8 cellular contexts compared by ENCODE assay signal in the genomic region with DNA sequence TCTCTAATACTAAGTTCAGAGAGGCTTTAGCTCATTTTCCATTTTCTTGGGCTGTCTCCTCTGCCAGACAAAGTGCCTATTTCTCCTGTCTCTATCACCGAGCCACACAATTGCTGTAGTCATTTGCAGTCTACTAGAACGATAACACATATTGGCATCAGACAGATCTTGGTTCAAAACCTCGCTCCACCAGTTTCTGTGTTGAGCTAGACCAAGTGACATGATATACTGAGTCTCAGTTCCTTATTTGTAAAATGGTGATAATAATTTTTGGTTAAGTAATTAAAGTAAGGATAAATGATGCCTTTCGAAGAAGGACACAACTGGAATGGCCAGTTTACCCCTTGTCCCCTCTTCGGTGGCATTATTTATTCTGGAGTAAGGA. TPM values are rescaled to one million over a fixed set of nuclear protein-coding genes. Genes with fewer than 3 reads are reported as not detected.
DNase-seq lines count a peak whose midpoint lies in the region; ATAC-seq and TF ChIP-seq lines count a peak whose summit lies in the region.

No MANE protein-coding gene starts in this region.

- H3K36me3 ChIP-seq in parathyroid adenoma (ENCODE audit: control insufficient read depth, insufficient read depth, low read length), result no peaks in the 10 kb centered on the region

- no peak for TF ChIP-seq POLR2A in erythroblast (IDR thresholded peaks at IDR 0.05; ENCODE audit: low read length)

- no peak overlapping the region for H3K4me3 ChIP-seq in AG04450 (ENCODE audit: low read depth, low read length)
- H3K4me3 ChIP-seq in parathyroid adenoma (ENCODE audit: low read depth, low read length), result peak overlapping the region; percentile 93

- POLR2A ChIA-PET in AG04450 (lab: Yijun Ruan, JAX), result interaction anchor here (0.6 to 2.3 kb wide), 2 partner anchors 30 to 45 kb away, joined by 4 to 17 read pairs; no protein-coding TSS in a partner anchor

- peaks cover 14% of the 10 kb centered on the region for H3K4me1 ChIP-seq in parathyroid adenoma

- peak overlapping the region; percentile 21 for H3K27ac ChIP-seq in AG04450 (ENCODE audit: low read depth, low read length)
- peak overlapping the region; percentile 81 for H3K27ac ChIP-seq in parathyroid adenoma

- H2AFZ ChIP-seq in parathyroid adenoma, result peak overlapping the region; percentile 71

- ATAC-seq in GM19468 (IDR thresholded peaks at IDR 0.05; ENCODE audit: extremely low read depth, unreplicated experiment) (peak; percentile 2), HG03520 (IDR thresholded peaks at IDR 0.05; ENCODE audit: unreplicated experiment) (peak; percentile 17)

- peaks cover 6% of the 10 kb centered on the region for H3K27me3 Mint-ChIP-seq in chondrocyte (ENCODE audit: low read depth)

- H3K36me3 Mint-ChIP-seq in chondrocyte (ENCODE audit: low read depth), result peaks cover 2% of the 10 kb centered on the region

- TF ChIP-seq CTCF in AG04450 (IDR thresholded peaks at IDR 0.05; ENCODE audit: low read depth, low read length) (no peak), chondrocyte (IDR thresholded peaks at IDR 0.05) (no peak), parathyroid adenoma (IDR thresholded peaks at IDR 0.05) (no peak)

- no peaks in the 10 kb centered on the region for H3K9me3 Mint-ChIP-seq in chondrocyte (ENCODE audit: low read depth)

- H3K27me3 ChIP-seq in AG04450 (ENCODE audit: control insufficient read depth, insufficient read depth, low read length) (peaks cover 10% of the 10 kb centered on the region), parathyroid adenoma (ENCODE audit: control insufficient read depth, insufficient read depth, low read length) (no peaks in the 10 kb centered on the region)

- H3K79me2 ChIP-seq in parathyroid adenoma, result peaks cover 37% of the 10 kb centered on the region

- H3K9ac ChIP-seq in parathyroid adenoma, result no peak overlapping the region

- H3K4me1 Mint-ChIP-seq in chondrocyte (ENCODE audit: low read depth), result peaks cover 45% of the 10 kb centered on the region

- H3K27ac Mint-ChIP-seq in chondrocyte (ENCODE audit: unreplicated experiment), result peak overlapping the region; percentile 98

- CTCF ChIA-PET in AG04450 (lab: Charles Lee), result interaction anchor here (1.3 to 1.7 kb wide), 3 partner anchors 45 to 70 kb away, joined by 3 to 14 read pairs (median 4); no protein-coding TSS in a partner anchor

- no peaks in the 10 kb centered on the region for H3K9me3 ChIP-seq in AG04450 (ENCODE audit: control insufficient read depth, insufficient read depth, low read length)
- H3K9me3 ChIP-seq in parathyroid adenoma (ENCODE audit: control insufficient read depth, low read length), result no peaks in the 10 kb centered on the region

- DNase-seq in AG04450 (ENCODE audit: low read depth, low spot score) (no peak), chondrocyte (ENCODE audit: low spot score) (no peak), NCI-H226 (no peak), HuH-7 (ENCODE audit: low spot score) (no peak), erythroblast (lab: John Stamatoyannopoulos, UW) (no peak)

- peak overlapping the region; percentile 21 for H3K4me2 ChIP-seq in parathyroid adenoma (ENCODE audit: low read length)

- H3K4me3 Mint-ChIP-seq in chondrocyte (ENCODE audit: unreplicated experiment), result peak overlapping the region; percentile 85

RNA-seq across cellular contexts. Expression of a gene that starts 0.4 kb away (rescaled TPM):
- 261 and 266 TPM in 2 replicates for polyA plus RNA-seq in AG04450 (2011; rRNA removed)
- polyA minus RNA-seq in AG04450 (2011; rRNA and poly(A)+ RNA removed), result 142 and 143 TPM in 2 replicates
- 204 to 231 TPM (median 216 TPM) in 3 replicates for total RNA-seq in chondrocyte
